In the genomic region with DNA sequence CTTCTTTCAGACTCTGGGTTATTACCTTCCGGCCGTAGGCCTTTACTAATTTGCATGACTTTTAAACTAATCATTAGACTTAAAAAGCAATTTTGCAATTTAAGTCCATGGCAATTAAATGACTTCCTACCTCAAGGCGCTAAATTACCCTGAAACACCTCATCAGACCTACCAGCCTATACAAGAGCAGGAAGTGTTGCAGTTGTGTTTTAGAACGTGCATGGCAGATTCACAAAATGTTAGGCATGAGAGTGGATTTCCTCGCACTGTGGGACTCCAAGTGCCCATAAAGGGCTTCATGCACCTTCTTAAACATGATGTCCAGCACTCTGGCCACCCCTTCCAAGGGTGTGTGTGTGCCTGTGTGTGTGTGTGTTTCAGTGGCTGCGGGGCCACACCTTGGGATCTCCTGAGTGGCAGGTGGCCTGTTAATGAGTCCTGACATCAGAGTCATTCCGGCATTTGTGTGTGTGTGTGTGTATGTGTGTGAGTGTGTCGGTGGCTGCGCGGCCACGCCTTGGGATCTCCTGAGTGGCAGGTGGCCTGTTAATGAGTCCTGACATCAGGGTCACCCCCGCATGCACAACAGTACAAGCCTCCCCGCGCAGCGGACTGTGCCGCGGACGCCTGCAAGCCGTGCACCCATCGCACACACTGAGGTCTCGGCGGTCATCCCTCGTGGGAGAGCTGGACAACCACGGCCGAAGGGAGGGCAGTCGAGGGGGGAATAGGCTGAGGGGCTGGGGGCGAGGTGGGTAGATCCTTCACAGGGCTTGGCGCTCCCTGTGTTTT, we compare ENCODE assay signal across 8 cellular contexts. TPM values are rescaled to one million over a fixed set of nuclear protein-coding genes. Genes with fewer than 3 reads are reported as not detected.
DNase-seq lines count a peak whose midpoint lies in the region; ATAC-seq and TF ChIP-seq lines count a peak whose summit lies in the region.

No MANE protein-coding gene starts in this region.

- peaks cover 58% of the 10 kb centered on the region for H3K4me1 ChIP-seq in mononuclear cell (ENCODE audit: insufficient read depth, low read length)

- POLR2A ChIA-PET in activated CD8-positive, alpha-beta T cell treated with anti-CD3 and anti-CD28 coated beads, Interleukin-2, amount 10 ng/mL, durations not matched to agents 7 days and 5 days (lab: Charles Lee): interaction anchor here (1.7 to 2.4 kb wide), 3 partner anchors 11 to 85 kb away, joined by 8 to 24 read pairs (median 16); a partner anchor contains a TSS

- peak; percentile 47 for ATAC-seq in HG02973 (IDR thresholded peaks at IDR 0.05; ENCODE audit: unreplicated experiment)
- peak; percentile 50 for ATAC-seq in activated CD8-positive, alpha-beta T cell treated with anti-CD3 and anti-CD28 coated beads, Interleukin-2, amount 10 ng/mL, durations not matched to agents 7 days and 5 days

- DNase-seq in NCI-H2081 (lab: John Stamatoyannopoulos, UW): peak; percentile 60 to 77
- DNase-seq in NCI-H2081 treated with DMSO at 0.1 percent for 48 hours (lab: John Stamatoyannopoulos, UW): no peak
- peak; percentile 75 for DNase-seq in NCI-H2196 (lab: John Stamatoyannopoulos, UW; ENCODE audit: unreplicated experiment)
- peak; percentile 72 for DNase-seq in activated CD8-positive, alpha-beta T cell treated with anti-CD3 and anti-CD28 coated beads, Interleukin-2, amount 10 ng/mL, durations not matched to agents 7 days and 5 days
- peak; percentile 33 for DNase-seq in endothelial cell (ENCODE audit: low spot score)
- DNase-seq in stimulated activated CD8-positive, alpha-beta memory T cell treated with anti-CD3 and anti-CD28 coated beads, Interleukin-7, amount 100 ng/mL, for 24 hours (ENCODE audit: low read depth): peak; percentile 10

- CTCF ChIA-PET in activated CD8-positive, alpha-beta T cell treated with anti-CD3 and anti-CD28 coated beads, Interleukin-2, amount 10 ng/mL, durations not matched to agents 7 days and 5 days (lab: Charles Lee): interaction anchor here (1.0 to 1.7 kb wide), 5 partner anchors 8 to 488 kb away, joined by 3 to 5 read pairs (median 3); no protein-coding TSS in a partner anchor

- peaks cover 14% of the 10 kb centered on the region for H3K27me3 Mint-ChIP-seq in activated CD8-positive, alpha-beta T cell treated with anti-CD3 and anti-CD28 coated beads, Interleukin-2, amount 10 ng/mL, durations not matched to agents 7 days and 5 days (ENCODE audit: low read depth)
- peaks cover 4% of the 10 kb centered on the region for H3K27me3 Mint-ChIP-seq in endothelial cell (ENCODE audit: unreplicated experiment)

- no peak for TF ChIP-seq CTCF in endothelial cell (IDR thresholded peaks at IDR 0.05; ENCODE audit: unreplicated experiment)

- H3K27me3 ChIP-seq in mononuclear cell (ENCODE audit: insufficient read depth, low read length): no peaks in the 10 kb centered on the region

- peak overlapping the region; percentile 89 for H3K4me3 ChIP-seq in mononuclear cell (ENCODE audit: low read length)

- H3K9me3 Mint-ChIP-seq in activated CD8-positive, alpha-beta T cell treated with anti-CD3 and anti-CD28 coated beads, Interleukin-2, amount 10 ng/mL, durations not matched to agents 7 days and 5 days (ENCODE audit: insufficient read depth): no peaks in the 10 kb centered on the region
- no peaks in the 10 kb centered on the region for H3K9me3 Mint-ChIP-seq in endothelial cell (ENCODE audit: unreplicated experiment)

- peaks cover 43% of the 10 kb centered on the region for H3K4me1 Mint-ChIP-seq in activated CD8-positive, alpha-beta T cell treated with anti-CD3 and anti-CD28 coated beads, Interleukin-2, amount 10 ng/mL, durations not matched to agents 7 days and 5 days (ENCODE audit: low read depth)
- peaks cover 22% of the 10 kb centered on the region for H3K4me1 Mint-ChIP-seq in endothelial cell (ENCODE audit: unreplicated experiment)

- peak overlapping the region; percentile 94 for H3K4me3 Mint-ChIP-seq in activated CD8-positive, alpha-beta T cell treated with anti-CD3 and anti-CD28 coated beads, Interleukin-2, amount 10 ng/mL, durations not matched to agents 7 days and 5 days
- H3K4me3 Mint-ChIP-seq in endothelial cell (ENCODE audit: unreplicated experiment): peak overlapping the region; percentile 96

- H3K36me3 Mint-ChIP-seq in activated CD8-positive, alpha-beta T cell treated with anti-CD3 and anti-CD28 coated beads, Interleukin-2, amount 10 ng/mL, durations not matched to agents 7 days and 5 days (ENCODE audit: low read depth): peaks cover 46% of the 10 kb centered on the region
- peaks cover 5% of the 10 kb centered on the region for H3K36me3 Mint-ChIP-seq in endothelial cell (ENCODE audit: low read depth, unreplicated experiment)

- H3K27ac Mint-ChIP-seq in activated CD8-positive, alpha-beta T cell treated with anti-CD3 and anti-CD28 coated beads, Interleukin-2, amount 10 ng/mL, durations not matched to agents 7 days and 5 days: peak overlapping the region; percentile 97
- no peak overlapping the region for H3K27ac Mint-ChIP-seq in endothelial cell (ENCODE audit: unreplicated experiment)

- H3K9me3 ChIP-seq in mononuclear cell (ENCODE audit: low read depth, low read length): no peaks in the 10 kb centered on the region

RNA-seq across cellular contexts. Expression of a gene that starts 0.9 kb away (rescaled TPM):
- 10 to 100 TPM; 44.6 to 50.6 TPM for total RNA-seq in activated CD8-positive, alpha-beta T cell treated with anti-CD3 and anti-CD28 coated beads, Interleukin-2, amount 10 ng/mL, durations not matched to agents 7 days and 5 days
- total RNA-seq in endothelial cell (ENCODE audit: unreplicated experiment) (22.4 TPM), mononuclear cell (29.1 TPM)
